Comparison of ENCODE assay signal across 32 cellular contexts in genomic region chr13:22138947-22139346, GRCh38.
"Had no signal": no experiment of that assay in that cellular context is flagged by ENCODE, and none has a peak within 500 bp of the region (broad histone marks: within the 10 kb centered on the region; RNA-seq: fewer than 3 reads in every experiment).

No MANE protein-coding gene starts in this region.

- H3K27me3 Mint-ChIP-seq: activated CD4-positive, alpha-beta T cell treated with anti-CD3 and anti-CD28 coated beads for 36 hours; activated CD4-positive, alpha-beta T cell treated with anti-CD3 and anti-CD28 coated beads, Interleukin-2, amount 10 ng/mL, durations not matched to agents 7 days and 5 days; activated CD8-positive, alpha-beta memory T cell treated with anti-CD3 and anti-CD28 coated beads, Interleukin-2, amount 10 ng/mL, durations not matched to agents 7 days and 5 days; activated naive CD4-positive, alpha-beta T cell treated with anti-CD3 and anti-CD28 coated beads, Interleukin-2, amount 50 U/mL, for 24 hours; activated naive CD8-positive, alpha-beta T cell treated with anti-CD3 and anti-CD28 coated beads, Interleukin-2, amount 10 ng/mL, durations not matched to agents 7 days and 5 days had no signal

- DNase-seq: activated CD4-positive, alpha-beta memory T cell treated with anti-CD3 and anti-CD28 coated beads, Interleukin-2, amount 10 ng/mL, durations not matched to agents 7 days and 5 days; activated CD4-positive, alpha-beta T cell treated with anti-CD3 and anti-CD28 coated beads for 1 hour; activated CD4-positive, alpha-beta T cell treated with anti-CD3 and anti-CD28 coated beads for 36 hours; activated CD4-positive, alpha-beta T cell treated with anti-CD3 and anti-CD28 coated beads for 48 hours; activated CD4-positive, alpha-beta T cell treated with anti-CD3 and anti-CD28 coated beads, Interleukin-2, amount 10 ng/mL, durations not matched to agents 7 days and 5 days; activated CD4-positive, alpha-beta T cell treated with anti-CD3 and anti-CD28 coated beads, Interleukin-2, amount 50 U/mL, for 48 hours; activated CD4-positive, CD25-positive, alpha-beta regulatory T cell; activated CD8-positive, alpha-beta memory T cell treated with anti-CD3 and anti-CD28 coated beads for 24 hours; activated CD8-positive, alpha-beta memory T cell treated with anti-CD3 and anti-CD28 coated beads, Interleukin-2, amount 10 ng/mL, durations not matched to agents 7 days and 5 days; activated CD8-positive, alpha-beta memory T cell treated with anti-CD3 and anti-CD28 coated beads, Interleukin-2, amount 50 U/mL, for 48 hours; activated CD8-positive, alpha-beta T cell treated with anti-CD3 and anti-CD28 coated beads, Interleukin-2, amount 10 ng/mL, durations not matched to agents 7 days and 5 days; activated effector memory CD4-positive, alpha-beta T cell treated with anti-CD3 and anti-CD28 coated beads, Interleukin-2, amount 50 U/mL, for 16 hours; activated gamma-delta T cell treated with Interleukin-2 at 50 U/mL for 16 hours; activated naive CD4-positive, alpha-beta T cell; activated naive CD4-positive, alpha-beta T cell treated with anti-CD3 and anti-CD28 coated beads, Interleukin-2, amount 10 ng/mL, durations not matched to agents 7 days and 5 days; activated naive CD8-positive, alpha-beta T cell treated with anti-CD3 and anti-CD28 coated beads, Interleukin-2, amount 10 ng/mL, durations not matched to agents 7 days and 5 days; activated T-cell treated with anti-CD3 and anti-CD28 coated beads, Interleukin-2, amount 50 U/mL, for 1 hour; adrenal gland; amniotic stem cell; aorta; body of pancreas; brain microvascular endothelial cell; central memory CD4-positive, alpha-beta T cell; SW 1271; T-helper 1 cell; T-helper 2 cell; T-helper 9 cell; WERI-Rb-1 had no signal

- H3K36me3 Mint-ChIP-seq: activated CD8-positive, alpha-beta memory T cell treated with anti-CD3 and anti-CD28 coated beads, Interleukin-2, amount 10 ng/mL, durations not matched to agents 7 days and 5 days; activated naive CD4-positive, alpha-beta T cell treated with anti-CD3 and anti-CD28 coated beads, Interleukin-2, amount 10 ng/mL, durations not matched to agents 7 days and 5 days; activated naive CD8-positive, alpha-beta T cell treated with anti-CD3 and anti-CD28 coated beads, Interleukin-2, amount 10 ng/mL, durations not matched to agents 7 days and 5 days; WTC11 had no signal

- H3K4me3 Mint-ChIP-seq: activated CD4-positive, alpha-beta memory T cell treated with anti-CD3 and anti-CD28 coated beads, Interleukin-2, amount 10 ng/mL, durations not matched to agents 7 days and 5 days; activated CD4-positive, alpha-beta T cell treated with anti-CD3 and anti-CD28 coated beads for 36 hours; activated CD4-positive, alpha-beta T cell treated with anti-CD3 and anti-CD28 coated beads, Interleukin-2, amount 10 ng/mL, durations not matched to agents 7 days and 5 days; activated CD8-positive, alpha-beta memory T cell treated with anti-CD3 and anti-CD28 coated beads, Interleukin-2, amount 10 ng/mL, durations not matched to agents 7 days and 5 days; activated CD8-positive, alpha-beta T cell treated with anti-CD3 and anti-CD28 coated beads, Interleukin-2, amount 10 ng/mL, durations not matched to agents 7 days and 5 days; activated naive CD4-positive, alpha-beta T cell treated with anti-CD3 and anti-CD28 coated beads, Interleukin-2, amount 10 ng/mL, durations not matched to agents 7 days and 5 days; activated naive CD4-positive, alpha-beta T cell treated with anti-CD3 and anti-CD28 coated beads, Interleukin-2, amount 50 U/mL, for 24 hours; activated naive CD8-positive, alpha-beta T cell treated with anti-CD3 and anti-CD28 coated beads, Interleukin-2, amount 10 ng/mL, durations not matched to agents 7 days and 5 days; T-helper 1 cell treated with Interleukin-12 subunit alpha and Interleukin-12 subunit beta and Interleukin-4 antibody, amounts not matched to agents 30 μg/mL and 1 μg/mL, for 36 hours; T-helper 2 cell treated with Interferon-gamma antibody and Interleukin-4, amounts not matched to agents 5 μg/mL and 100 μg/mL, for 36 hours; WTC11 had no signal

- H3K27ac Mint-ChIP-seq: activated CD4-positive, alpha-beta memory T cell treated with anti-CD3 and anti-CD28 coated beads, Interleukin-2, amount 10 ng/mL, durations not matched to agents 7 days and 5 days; activated CD4-positive, alpha-beta T cell treated with anti-CD3 and anti-CD28 coated beads for 36 hours; activated CD4-positive, alpha-beta T cell treated with anti-CD3 and anti-CD28 coated beads, Interleukin-2, amount 10 ng/mL, durations not matched to agents 7 days and 5 days; activated CD8-positive, alpha-beta memory T cell treated with anti-CD3 and anti-CD28 coated beads, Interleukin-2, amount 10 ng/mL, durations not matched to agents 7 days and 5 days; activated CD8-positive, alpha-beta T cell treated with anti-CD3 and anti-CD28 coated beads, Interleukin-2, amount 10 ng/mL, durations not matched to agents 7 days and 5 days; activated naive CD4-positive, alpha-beta T cell treated with anti-CD3 and anti-CD28 coated beads, Interleukin-2, amount 10 ng/mL, durations not matched to agents 7 days and 5 days; activated naive CD4-positive, alpha-beta T cell treated with anti-CD3 and anti-CD28 coated beads, Interleukin-2, amount 50 U/mL, for 24 hours; activated naive CD8-positive, alpha-beta T cell treated with anti-CD3 and anti-CD28 coated beads, Interleukin-2, amount 10 ng/mL, durations not matched to agents 7 days and 5 days; T-helper 1 cell treated with Interleukin-12 subunit alpha and Interleukin-12 subunit beta and Interleukin-4 antibody, amounts not matched to agents 30 μg/mL and 1 μg/mL, for 36 hours; T-helper 2 cell treated with Interferon-gamma antibody and Interleukin-4, amounts not matched to agents 5 μg/mL and 100 μg/mL, for 36 hours; WTC11 had no signal

- ATAC-seq: activated CD4-positive, alpha-beta T cell treated with anti-CD3 and anti-CD28 coated beads for 36 hours; activated CD8-positive, alpha-beta memory T cell treated with anti-CD3 and anti-CD28 coated beads, Interleukin-2, amount 10 ng/mL, durations not matched to agents 7 days and 5 days; activated CD8-positive, alpha-beta T cell treated with anti-CD3 and anti-CD28 coated beads, Interleukin-2, amount 10 ng/mL, durations not matched to agents 7 days and 5 days; body of pancreas; WTC11 had no signal

- H3K9me3 Mint-ChIP-seq: activated CD4-positive, alpha-beta memory T cell treated with anti-CD3 and anti-CD28 coated beads, Interleukin-2, amount 10 ng/mL, durations not matched to agents 7 days and 5 days; activated CD4-positive, alpha-beta T cell treated with anti-CD3 and anti-CD28 coated beads, Interleukin-2, amount 10 ng/mL, durations not matched to agents 7 days and 5 days; activated naive CD4-positive, alpha-beta T cell treated with anti-CD3 and anti-CD28 coated beads, Interleukin-2, amount 10 ng/mL, durations not matched to agents 7 days and 5 days; activated naive CD4-positive, alpha-beta T cell treated with anti-CD3 and anti-CD28 coated beads, Interleukin-2, amount 50 U/mL, for 24 hours; T-helper 1 cell treated with Interleukin-12 subunit alpha and Interleukin-12 subunit beta and Interleukin-4 antibody, amounts not matched to agents 30 μg/mL and 1 μg/mL, for 36 hours; T-helper 2 cell treated with Interferon-gamma antibody and Interleukin-4, amounts not matched to agents 5 μg/mL and 100 μg/mL, for 36 hours; WTC11 had no signal

- H3K4me1 Mint-ChIP-seq: activated CD4-positive, alpha-beta memory T cell treated with anti-CD3 and anti-CD28 coated beads, Interleukin-2, amount 10 ng/mL, durations not matched to agents 7 days and 5 days; activated CD4-positive, alpha-beta T cell treated with anti-CD3 and anti-CD28 coated beads, Interleukin-2, amount 10 ng/mL, durations not matched to agents 7 days and 5 days; activated naive CD4-positive, alpha-beta T cell treated with anti-CD3 and anti-CD28 coated beads, Interleukin-2, amount 10 ng/mL, durations not matched to agents 7 days and 5 days had no signal
